8 cellular contexts compared by ENCODE assay signal in genomic region chr2:78979380-78980238, GRCh38. TPM values are rescaled to one million over a fixed set of nuclear protein-coding genes. Genes with fewer than 3 reads are reported as not detected.
A peak's percentile ranks its signal among the peaks of the same experiment; 100 is the strongest.
DNase-seq lines count a peak whose midpoint lies in the region; ATAC-seq and TF ChIP-seq lines count a peak whose summit lies in the region.

No MANE protein-coding gene starts in this region.

- no peak overlapping the region for H2AK5ac ChIP-seq in mesenchymal stem cell (ENCODE audit: low read length, severe bottlenecking)

- peak; percentile 37 for DNase-seq in activated CD4-positive, alpha-beta T cell treated with anti-CD3 and anti-CD28 coated beads for 48 hours
- no peak for DNase-seq in activated CD4-positive, alpha-beta T cell treated with anti-CD3 and anti-CD28 coated beads, Interleukin-2, amount 50 U/mL, for 1 hour
- DNase-seq in HFF-Myc (ENCODE audit: extremely low read depth, low read depth) (no peak), NCI-H2227 (lab: John Stamatoyannopoulos, UW; ENCODE audit: unreplicated experiment) (peak; percentile 84), body of pancreas (peak; percentile 46 to 72 (median 65)), mesenchymal stem cell (peak; percentile 51)
- DNase-seq in central memory CD4-positive, alpha-beta T cell = no peak

- no peak overlapping the region for H3K4me3 ChIP-seq in HFF-Myc (replicated peaks; ENCODE audit: low read depth, low read length)
- H3K4me3 ChIP-seq in body of pancreas = no peak overlapping the region
- no peak overlapping the region for H3K4me3 ChIP-seq in mesenchymal stem cell (ENCODE audit: insufficient read depth in 1 of 2, low read depth in 1 of 2, low read length in 2 of 2)

- H3K9me3 ChIP-seq in body of pancreas (no peaks in the 10 kb centered on the region), mesenchymal stem cell (ENCODE audit: control insufficient read depth, low read length) (no peaks in the 10 kb centered on the region)

- no peak overlapping the region for H3K23ac ChIP-seq in mesenchymal stem cell (ENCODE audit: low read length in 2 of 2)

- H3K4me1 ChIP-seq in body of pancreas = no peaks in the 10 kb centered on the region
- H3K4me1 ChIP-seq in mesenchymal stem cell (ENCODE audit: control insufficient read depth, insufficient read depth, low read depth, low read length) = no peaks in the 10 kb centered on the region

- H3K14ac ChIP-seq in mesenchymal stem cell (ENCODE audit: low read length in 2 of 2) = no peak overlapping the region

- ATAC-seq in body of pancreas = peak; percentile 55
- ATAC-seq in activated CD4-positive, CD25-positive, alpha-beta regulatory T cell treated with anti-CD3 and anti-CD28 coated beads, Interleukin-2, amount 50 U/mL, for 24 hours = no peak

- intact Hi-C loops in body of pancreas (cut with DNase I) = no loop called here

- 31 to 34% methylated on average over 9 of the region's 9 CpGs for WGBS in body of pancreas, 2 donors
- 45% methylated on average over 6 of the region's 9 CpGs for WGBS in mesenchymal stem cell

- H4K8ac ChIP-seq in mesenchymal stem cell (ENCODE audit: low read length) = no peak overlapping the region

- no peak overlapping the region for H4K91ac ChIP-seq in mesenchymal stem cell (ENCODE audit: low read length)

- no peak overlapping the region for H3K18ac ChIP-seq in mesenchymal stem cell (ENCODE audit: low read depth in 1 of 2, low read length in 2 of 2)

- no peak overlapping the region for H2BK5ac ChIP-seq in mesenchymal stem cell (ENCODE audit: low read depth, low read length, poor library complexity, severe bottlenecking)

- TF ChIP-seq POLR2A in body of pancreas (IDR thresholded peaks at IDR 0.05) = no peak

- TF ChIP-seq CTCF in HFF-Myc (IDR thresholded peaks at IDR 0.05; ENCODE audit: low read depth, low read length, missing control alignments) (peak; percentile 37), body of pancreas (IDR thresholded peaks at IDR 0.05) (peak; percentile 34 to 83 (median 75))

- H2BK12ac ChIP-seq in mesenchymal stem cell (ENCODE audit: low read length in 2 of 2) = no peak overlapping the region

- H3K27me3 ChIP-seq in body of pancreas (no peaks in the 10 kb centered on the region), mesenchymal stem cell (ENCODE audit: control insufficient read depth in 1 of 2, insufficient read depth in 1 of 2, low read length in 2 of 2) (peaks cover 0 to 5% of the 10 kb centered on the region in 2 experiments)

- H2BK15ac ChIP-seq in mesenchymal stem cell (ENCODE audit: low read depth, poor library complexity, severe bottlenecking) = no peak overlapping the region

- H2BK120ac ChIP-seq in mesenchymal stem cell (ENCODE audit: low read depth, low read length) = no peak overlapping the region

- H3K27ac ChIP-seq in body of pancreas = no peak overlapping the region
- no peak overlapping the region for H3K27ac ChIP-seq in mesenchymal stem cell (ENCODE audit: low read length, poor library complexity, severe bottlenecking)

- H3K79me1 ChIP-seq in mesenchymal stem cell (replicated peaks; ENCODE audit: low read length, poor library complexity, severe bottlenecking) = no peaks in the 10 kb centered on the region

- no peak overlapping the region for H3K9ac ChIP-seq in mesenchymal stem cell (ENCODE audit: low read length)

- no peak overlapping the region for H3K4ac ChIP-seq in mesenchymal stem cell (ENCODE audit: low read depth in 1 of 2, low read length in 2 of 2)

- H3K36me3 ChIP-seq in body of pancreas (replicated peaks in 1 of 2; ENCODE audit: insufficient read depth in 1 of 2, low read depth in 2 of 2) (no peaks in the 10 kb centered on the region), mesenchymal stem cell (ENCODE audit: control insufficient read depth in 1 of 2, insufficient read depth in 2 of 2, low read depth in 1 of 2, low read length in 2 of 2) (no peaks in the 10 kb centered on the region)

- no peak overlapping the region for H3K4me2 ChIP-seq in mesenchymal stem cell (ENCODE audit: low read length, poor library complexity, severe bottlenecking)

- no peak overlapping the region for H2AFZ ChIP-seq in mesenchymal stem cell (ENCODE audit: low read depth, low read length)

RNA-seq across cellular contexts. Expression of gene REG3G, which starts 45.9 kb away (rescaled TPM):
- 100 to 1,000 TPM; 171 to 673 TPM for total RNA-seq in body of pancreas
- polyA plus RNA-seq in mesenchymal stem cell (2013, experiment 1 of 2) = not detected
- polyA plus RNA-seq in mesenchymal stem cell (2013, experiment 2 of 2) = not detected

Comparison
In these comparisons a context has a peak if more than half of its experiments do, and no peak if none do; other contexts are left out.
1. DNase-seq: peak in activated CD4-positive, alpha-beta T cell treated with anti-CD3 and anti-CD28 coated beads for 48 hours (single experiment), NCI-H2227 (single experiment), body of pancreas (4 of 4) and mesenchymal stem cell (single experiment); none in activated CD4-positive, alpha-beta T cell treated with anti-CD3 and anti-CD28 coated beads, Interleukin-2, amount 50 U/mL, for 1 hour (single experiment), HFF-Myc (single experiment) and central memory CD4-positive, alpha-beta T cell (single experiment).